ENCODE assay signal across 19 cellular contexts in genomic region chr10:112805701-112806100, GRCh38.
"Had no signal": no experiment of that assay in that cellular context is flagged by ENCODE, and none has a peak within 500 bp of the region (broad histone marks: within the 10 kb centered on the region; RNA-seq: fewer than 3 reads in every experiment).

No MANE protein-coding gene starts in this region.

- DNase-seq: activated CD4-positive, alpha-beta memory T cell treated with anti-CD3 and anti-CD28 coated beads for 36 hours; activated CD4-positive, alpha-beta T cell treated with anti-CD3 and anti-CD28 coated beads, Interleukin-2, amount 10 ng/mL, durations not matched to agents 7 days and 5 days; activated CD4-positive, CD25-positive, alpha-beta regulatory T cell; activated gamma-delta T cell; activated naive CD4-positive, alpha-beta T cell treated with anti-CD3 and anti-CD28 coated beads for 36 hours; activated T-cell treated with anti-CD3 and anti-CD28 coated beads for 4 hours; activated T-cell treated with anti-CD3 and anti-CD28 coated beads, Interleukin-2, amount 50 U/mL, for 48 hours; MG63; NCI-H1105; NCI-H1436; NCI-H1694 treated with DMSO at 0.1 percent for 48 hours; NCI-H2081; NCI-H510A treated with DMSO at 0.1 percent for 48 hours; NCI-H69; NK-92 treated with Interleukin-12 subunit alpha and Interleukin-12 subunit beta, amount 100 ng/mL, for 24 hours; SHP77 had no signal

- H3K9me3 ChIP-seq: MG63, Peyer's patch had no signal

- H3K4me3 ChIP-seq: MG63, Peyer's patch had no signal

- H3K36me3 ChIP-seq: MG63, Peyer's patch had no signal

- H3K27ac ChIP-seq: RWPE1 had no signal

- ATAC-seq: activated T-helper 17 cell treated with anti-CD3 and anti-CD28 coated beads, Interleukin-2, amount 50 U/mL, for 72 hours had no signal

- H3K27me3 ChIP-seq: MG63, Peyer's patch had no signal
